8 cellular contexts compared by ENCODE assay signal in the genomic region with DNA sequence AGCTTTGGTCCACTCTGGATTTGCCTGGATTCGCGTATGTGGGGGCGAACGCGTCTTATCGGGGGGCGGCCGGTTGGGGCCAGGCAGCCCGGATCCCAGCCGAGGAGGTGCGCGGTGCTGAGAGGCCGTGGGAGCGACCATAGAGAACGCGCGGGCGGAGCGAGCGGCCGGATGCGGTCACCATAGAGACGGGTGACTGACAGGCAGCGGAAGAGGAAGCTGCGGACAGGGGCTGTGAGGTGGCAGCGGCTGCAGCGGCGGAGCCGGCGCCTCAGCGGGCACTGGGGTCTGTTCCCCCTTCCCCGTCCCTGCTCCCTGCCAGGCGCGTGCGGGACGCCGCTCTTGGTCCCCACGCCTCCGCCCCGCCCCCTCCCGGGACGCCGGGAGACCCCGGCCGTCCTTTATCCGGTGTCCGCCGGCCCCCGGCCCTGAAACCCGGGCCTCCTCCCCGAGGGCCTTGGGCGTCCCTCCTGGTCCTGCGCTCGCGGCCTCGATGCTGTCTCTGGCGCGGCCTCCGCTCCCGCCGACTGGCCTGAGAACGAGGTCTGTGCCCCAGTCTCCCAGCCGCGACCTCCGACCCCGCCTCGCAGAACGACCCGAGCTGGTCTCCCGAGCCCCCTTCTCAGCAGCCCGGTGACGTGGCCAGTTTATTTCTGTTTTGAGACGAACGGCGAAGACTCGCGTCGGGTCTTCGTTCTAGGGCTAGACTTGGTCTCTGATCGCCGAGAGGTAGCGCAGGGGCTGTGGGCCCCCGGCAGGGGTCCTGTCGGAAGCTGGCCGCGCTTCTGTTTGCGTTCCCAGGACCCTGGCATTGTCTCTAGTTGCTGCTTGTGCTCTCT. TPM values are rescaled to one million over a fixed set of nuclear protein-coding genes. Genes with fewer than 3 reads are reported as not detected.
A peak's percentile ranks its signal among the peaks of the same experiment; 100 is the strongest.
DNase-seq lines count a peak whose midpoint lies in the region; ATAC-seq, FAIRE-seq and TF ChIP-seq lines count a peak whose summit lies in the region.

CHPF2 (plus strand) TSS at position 212 of the 839 bp plus-strand sequence. CDS start 1,529 bp downstream, outside the sequence.

- peak; percentile 68 for FAIRE-seq in GM19239 (lab: Jason Lieb, UNC)

- H4K20me1 ChIP-seq in BLaER1 treated with 17β-estradiol and CSF1 and Interleukin-3, amounts not matched to agents 10 nM and 100 nM, result peaks cover 29 to 45% (median 44%) of the 10 kb centered on the region in 11 experiments; a peak in 21 of 22 replicates

- peak within 1 kb of the TSS; percentile 86 to 98 (median 95) for H3K4me3 ChIP-seq in BLaER1 treated with 17β-estradiol and CSF1 and Interleukin-3, amounts not matched to agents 10 nM and 100 nM
- peak within 1 kb of the TSS; percentile 83 to 93 (median 84) for H3K4me3 ChIP-seq in liver (ENCODE audit: low read depth in 1 of 3, low read length in 3 of 3)

- H3K27me3 Mint-ChIP-seq in dendritic cell treated with granulocyte-macrophage colony-stimulating factor and Interleukin-4, amounts not matched to agents 40 ng/mL and 50 ng/mL, for 4 days, result peaks cover 1% of the 10 kb centered on the region

- H3K4me2 ChIP-seq in BLaER1 treated with 17β-estradiol and CSF1 and Interleukin-3, amounts not matched to agents 10 nM and 100 nM, result peak within 1 kb of the TSS; percentile 88 to 100 (median 98)

- peaks cover 28 to 39% (median 32%) of the 10 kb centered on the region in 10 experiments for H3K4me1 ChIP-seq in BLaER1 treated with 17β-estradiol and CSF1 and Interleukin-3, amounts not matched to agents 10 nM and 100 nM
- peaks cover 0 to 29% (median 25%) of the 10 kb centered on the region in 4 donors for H3K4me1 ChIP-seq in liver (ENCODE audit: control insufficient read depth in 4 of 4, insufficient read depth in 4 of 4, low read length in 3 of 4)

- no peak for TF ChIP-seq RAD21 in liver (IDR thresholded peaks at IDR 0.05)

- H3K27ac Mint-ChIP-seq in dendritic cell treated with granulocyte-macrophage colony-stimulating factor and Interleukin-4, amounts not matched to agents 40 ng/mL and 50 ng/mL, for 4 days, result peak within 1 kb of the TSS; percentile 96

- no peaks in the 10 kb centered on the region for H3K9me3 ChIP-seq in BLaER1 treated with 17β-estradiol and CSF1 and Interleukin-3, amounts not matched to agents 10 nM and 100 nM (replicated peaks in 1 of 11)
- H3K9me3 ChIP-seq in liver (ENCODE audit: control insufficient read depth in 4 of 4, low read length in 3 of 4), result no peaks in the 10 kb centered on the region

- H3K9me3 Mint-ChIP-seq in dendritic cell treated with granulocyte-macrophage colony-stimulating factor and Interleukin-4, amounts not matched to agents 40 ng/mL and 50 ng/mL, for 4 days, result no peaks in the 10 kb centered on the region

- peaks cover 34 to 38% (median 37%) of the 10 kb centered on the region in 11 experiments for H3K36me3 ChIP-seq in BLaER1 treated with 17β-estradiol and CSF1 and Interleukin-3, amounts not matched to agents 10 nM and 100 nM
- peaks cover 0 to 20% (median 6%) of the 10 kb centered on the region in 4 donors for H3K36me3 ChIP-seq in liver (ENCODE audit: control insufficient read depth in 4 of 4, insufficient read depth in 3 of 4, low read depth in 1 of 4, low read length in 3 of 4)

- H3K9ac ChIP-seq in BLaER1 treated with 17β-estradiol and CSF1 and Interleukin-3, amounts not matched to agents 10 nM and 100 nM, result peak within 1 kb of the TSS; percentile 92 to 98 (median 95)
- peak within 1 kb of the TSS; percentile 63 to 93 for H3K9ac ChIP-seq in liver (ENCODE audit: low read depth in 1 of 2, low read length in 2 of 2)

- under 1% methylated on average over 87 of the region's 87 CpGs for WGBS in liver

- peak; percentile 96 for ATAC-seq in HG03442 (IDR thresholded peaks at IDR 0.05; ENCODE audit: unreplicated experiment)

- TF ChIP-seq CTCF in liver (IDR thresholded peaks at IDR 0.05; ENCODE audit: low read depth, low read length, missing input control), result no peak

- peaks cover 47% of the 10 kb centered on the region for H3K36me3 Mint-ChIP-seq in dendritic cell treated with granulocyte-macrophage colony-stimulating factor and Interleukin-4, amounts not matched to agents 40 ng/mL and 50 ng/mL, for 4 days (ENCODE audit: low read depth)

- peak within 1 kb of the TSS; percentile 79 to 96 (median 94) for H3K27ac ChIP-seq in BLaER1 treated with 17β-estradiol and CSF1 and Interleukin-3, amounts not matched to agents 10 nM and 100 nM
- peak within 1 kb of the TSS; percentile 54 to 58 for H3K27ac ChIP-seq in liver (ENCODE audit: low read depth in 1 of 2, low read length in 2 of 2)

- DNase-seq in GM19239 (ENCODE audit: insufficient read length, low spot score) (peak; percentile 96), NCI-H748 (lab: John Stamatoyannopoulos, UW; ENCODE audit: unreplicated experiment) (peak; percentile 89)
- peak; percentile 83 for DNase-seq in activated CD4-positive, alpha-beta T cell treated with anti-CD3 and anti-CD28 coated beads, Interleukin-2, amount 50 U/mL, for 4 hours
- peak; percentile 92 for DNase-seq in stimulated activated CD4-positive, alpha-beta T cell treated with anti-CD3 and anti-CD28 coated beads, Interleukin-4, amount 100 ng/mL, for 24 hours

- H3K4me1 Mint-ChIP-seq in dendritic cell treated with granulocyte-macrophage colony-stimulating factor and Interleukin-4, amounts not matched to agents 40 ng/mL and 50 ng/mL, for 4 days (ENCODE audit: low read depth), result peaks cover 40% of the 10 kb centered on the region

- intact Hi-C loops in dendritic cell treated with granulocyte-macrophage colony-stimulating factor and Interleukin-4, amounts not matched to agents 40 ng/mL and 50 ng/mL, for 4 days (cut with micrococcal nuclease), result no loop called here

- H3K27me3 ChIP-seq in BLaER1 treated with 17β-estradiol and CSF1 and Interleukin-3, amounts not matched to agents 10 nM and 100 nM, result no peaks in the 10 kb centered on the region
- H3K27me3 ChIP-seq in liver (ENCODE audit: control insufficient read depth in 4 of 4, insufficient read depth in 4 of 4, low read length in 3 of 4), result no peaks in the 10 kb centered on the region

- H3K4me3 Mint-ChIP-seq in dendritic cell treated with granulocyte-macrophage colony-stimulating factor and Interleukin-4, amounts not matched to agents 40 ng/mL and 50 ng/mL, for 4 days, result peak within 1 kb of the TSS; percentile 98

TF ChIP-seq in liver, 16 proteins besides CTCF, POLR2A, EP300 and RAD21:
- TF ChIP-seq NR2F2 (IDR thresholded peaks at IDR 0.05) (no peak), GABPA (IDR thresholded peaks at IDR 0.05 in 1 of 2, conservative IDR thresholded peaks at IDR 0.05 in 1 of 2) (peak in 1 of 2 donors; percentile 83), SP1 (IDR thresholded peaks at IDR 0.05) (no peak), TAF1 (conservative IDR thresholded peaks at IDR 0.05) (no peak), EGR1 (IDR thresholded peaks at IDR 0.05; ENCODE audit: low read depth in 2 of 2) (peak; percentile 34 to 43), YY1 (IDR thresholded peaks at IDR 0.05) (peak; percentile 31)
- TF ChIP-seq, protein P1, sequence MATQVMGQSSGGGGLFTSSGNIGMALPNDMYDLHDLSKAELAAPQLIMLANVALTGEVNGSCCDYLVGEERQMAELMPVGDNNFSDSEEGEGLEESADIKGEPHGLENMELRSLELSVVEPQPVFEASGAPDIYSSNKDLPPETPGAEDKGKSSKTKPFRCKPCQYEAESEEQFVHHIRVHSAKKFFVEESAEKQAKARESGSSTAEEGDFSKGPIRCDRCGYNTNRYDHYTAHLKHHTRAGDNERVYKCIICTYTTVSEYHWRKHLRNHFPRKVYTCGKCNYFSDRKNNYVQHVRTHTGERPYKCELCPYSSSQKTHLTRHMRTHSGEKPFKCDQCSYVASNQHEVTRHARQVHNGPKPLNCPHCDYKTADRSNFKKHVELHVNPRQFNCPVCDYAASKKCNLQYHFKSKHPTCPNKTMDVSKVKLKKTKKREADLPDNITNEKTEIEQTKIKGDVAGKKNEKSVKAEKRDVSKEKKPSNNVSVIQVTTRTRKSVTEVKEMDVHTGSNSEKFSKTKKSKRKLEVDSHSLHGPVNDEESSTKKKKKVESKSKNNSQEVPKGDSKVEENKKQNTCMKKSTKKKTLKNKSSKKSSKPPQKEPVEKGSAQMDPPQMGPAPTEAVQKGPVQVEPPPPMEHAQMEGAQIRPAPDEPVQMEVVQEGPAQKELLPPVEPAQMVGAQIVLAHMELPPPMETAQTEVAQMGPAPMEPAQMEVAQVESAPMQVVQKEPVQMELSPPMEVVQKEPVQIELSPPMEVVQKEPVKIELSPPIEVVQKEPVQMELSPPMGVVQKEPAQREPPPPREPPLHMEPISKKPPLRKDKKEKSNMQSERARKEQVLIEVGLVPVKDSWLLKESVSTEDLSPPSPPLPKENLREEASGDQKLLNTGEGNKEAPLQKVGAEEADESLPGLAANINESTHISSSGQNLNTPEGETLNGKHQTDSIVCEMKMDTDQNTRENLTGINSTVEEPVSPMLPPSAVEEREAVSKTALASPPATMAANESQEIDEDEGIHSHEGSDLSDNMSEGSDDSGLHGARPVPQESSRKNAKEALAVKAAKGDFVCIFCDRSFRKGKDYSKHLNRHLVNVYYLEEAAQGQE (IDR thresholded peaks at IDR 0.05), result no peak

RNA-seq across cellular contexts. Expression of gene CHPF2, which starts in this region (rescaled TPM):
- 10 to 100 TPM; 16.7 to 19.7 TPM for total RNA-seq in liver
- polyA plus RNA-seq in liver, result 10 to 100 TPM in 1 of 2 donors, 1 to 10 TPM in 1; 4.1 to 19.5 TPM

Comparison
In these comparisons a context has a peak if more than half of its experiments do, and no peak if none do; other contexts are left out.
1. Peak in every context shown above with its lines: DNase-seq, ATAC-seq, H3K4me3 ChIP-seq and H3K27ac ChIP-seq.